12 cellular contexts compared by ENCODE assay signal in the genomic region with DNA sequence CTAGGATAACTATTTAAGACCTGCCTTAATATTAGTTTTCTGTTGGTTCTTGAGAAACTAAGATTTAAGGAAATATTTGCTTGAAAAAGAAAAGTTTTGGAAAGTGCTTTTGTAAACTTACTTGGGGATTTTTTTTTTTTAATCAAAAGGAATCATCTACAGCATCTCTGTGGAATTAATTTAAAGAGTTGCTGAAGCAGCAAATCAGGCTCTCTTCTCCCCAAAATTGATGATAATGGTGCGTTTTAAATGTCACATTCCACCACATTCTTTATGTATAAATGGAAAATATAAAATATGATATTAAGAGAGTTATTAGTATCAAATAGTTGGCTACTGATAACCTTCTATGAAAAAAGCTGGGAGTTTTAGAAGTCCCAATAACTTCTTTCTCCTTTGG. TPM values are rescaled to one million over a fixed set of nuclear protein-coding genes. Genes with fewer than 3 reads are reported as not detected.
DNase-seq lines count a peak whose midpoint lies in the region; ATAC-seq and TF ChIP-seq lines count a peak whose summit lies in the region.
"Had no signal": no experiment of that assay in that cellular context is flagged by ENCODE, and none has a peak within 500 bp of the region (broad histone marks: within the 10 kb centered on the region; RNA-seq: fewer than 3 reads in every experiment).

No MANE protein-coding gene starts in this region.

- peaks cover 86% of the 10 kb centered on the region for H3K79me2 ChIP-seq in GM23248 (ENCODE audit: insufficient read depth)

- H3K4me2 ChIP-seq in GM23248 (ENCODE audit: unreplicated experiment) (peak overlapping the region; percentile 96), skeletal muscle satellite cell (ENCODE audit: low read length) (peak overlapping the region; percentile 89)

- ATAC-seq in left lung: no peak
- no peak for ATAC-seq in GM18907 (IDR thresholded peaks at IDR 0.05; ENCODE audit: unreplicated experiment)
- no peak for ATAC-seq in sciatic nerve

- H3K4me3 ChIP-seq in GM23248 (peak overlapping the region; percentile 84), ascending aorta (peak overlapping the region; percentile 83 to 99), left lung (peak overlapping the region in 1 of 2 donors; percentile 77), skeletal muscle satellite cell (ENCODE audit: low read length) (no peak overlapping the region)

- H3K36me3 ChIP-seq in GM23248 (ENCODE audit: low read depth): no peaks in the 10 kb centered on the region
- H3K36me3 ChIP-seq in ascending aorta: no peaks in the 10 kb centered on the region
- H3K36me3 ChIP-seq in left lung: no peaks in the 10 kb centered on the region
- H3K36me3 ChIP-seq in skeletal muscle satellite cell (ENCODE audit: insufficient read depth, low read length): no peaks in the 10 kb centered on the region

- 53 to 64% methylated on average over 1 of the region's 1 CpG for WGBS in GM23248 (ENCODE audit: low coverage in 1 of 2, low lambda C conversion rate in 2 of 2, missing lambda C conversion rate in 2 of 2), 2 experiments

- peak overlapping the region; percentile 99 for H3K9ac ChIP-seq in GM23248
- H3K9ac ChIP-seq in skeletal muscle satellite cell (ENCODE audit: low read depth, low read length): peak overlapping the region; percentile 90

- H3K27me3 ChIP-seq in GM23248 (replicated peaks; ENCODE audit: insufficient read depth) (no peaks in the 10 kb centered on the region), ascending aorta (no peaks in the 10 kb centered on the region), left lung (no peaks in the 10 kb centered on the region), skeletal muscle satellite cell (ENCODE audit: control insufficient read depth, insufficient read depth, low read length) (no peaks in the 10 kb centered on the region)

- H3F3A ChIP-seq in GM23248 (ENCODE audit: insufficient read depth): peaks cover 34% of the 10 kb centered on the region

- in situ Hi-C loops in GM23248 (cut with MboI): no loop called here

- TF ChIP-seq CTCF in ascending aorta (IDR thresholded peaks at IDR 0.05): no peak
- TF ChIP-seq CTCF in left lung (IDR thresholded peaks at IDR 0.05): no peak

- H3K9me3 ChIP-seq in GM23248 (ENCODE audit: low read depth) (no peaks in the 10 kb centered on the region), ascending aorta (no peaks in the 10 kb centered on the region), left lung (no peaks in the 10 kb centered on the region), skeletal muscle satellite cell (replicated peaks; ENCODE audit: low read length) (no peaks in the 10 kb centered on the region)
- H3K9me3 ChIP-seq: Caco-2 had no signal

- H3K27ac ChIP-seq in GM23248: peak overlapping the region; percentile 97
- peak overlapping the region; percentile 96 to 99 for H3K27ac ChIP-seq in ascending aorta
- H3K27ac ChIP-seq in left lung: peak overlapping the region; percentile 99 to 100

- no peaks in the 10 kb centered on the region for H4K20me1 ChIP-seq in GM23248 (ENCODE audit: insufficient read depth)

- DNase-seq in GM23248: no peak
- DNase-seq in ascending aorta (ENCODE audit: low spot score in 2 of 2): no peak
- DNase-seq in left lung: no peak
- DNase-seq in KG1 (lab: John Stamatoyannopoulos, UW): no peak
- no peak for DNase-seq in sciatic nerve (ENCODE audit: low spot score)
- no peak for DNase-seq in stimulated activated CD4-positive, alpha-beta T cell treated with anti-CD3 and anti-CD28 coated beads, Interleukin-4, amount 100 ng/mL, for 24 hours
- DNase-seq: Caco-2, cerebellar nuclear complex, naive B cell, NCI-H1930 had no signal

- intact Hi-C loops in ascending aorta (cut with DNase I): loop anchor here (10.0 kb wide), 2 partner anchors 377 to 773 kb away; a partner anchor contains a TSS
- intact Hi-C loops in left lung (cut with DNase I): no loop called here
- intact Hi-C loops in sciatic nerve (cut with DNase I): no loop called here

- no peak overlapping the region for H2AFZ ChIP-seq in GM23248

- no peaks in the 10 kb centered on the region for H3K9me2 ChIP-seq in GM23248 (ENCODE audit: insufficient read depth)

- H3K4me1 ChIP-seq in GM23248 (ENCODE audit: insufficient read depth) (peaks cover 67% of the 10 kb centered on the region), ascending aorta (peaks cover 28 to 53% of the 10 kb centered on the region in 2 donors), left lung (peaks cover 53 to 80% of the 10 kb centered on the region in 2 donors), skeletal muscle satellite cell (ENCODE audit: control insufficient read depth, insufficient read depth, low read length) (peaks cover 64% of the 10 kb centered on the region)

RNA-seq across cellular contexts. Expression of a gene that starts 4.2 kb away (rescaled TPM):
- 12.8 and 14.7 TPM in 2 replicates for total RNA-seq in GM23248 (2014; rRNA removed; shearing (Covaris generic))
- polyA plus RNA-seq in GM23248 (2016; fragmentation: Nextera tagmentation; extraction: Ambion mirVana): 12.9 and 13.8 TPM in 2 replicates
- total RNA-seq in ascending aorta (21.5 TPM), left lung (10 to 100 TPM; 43.5 to 59.8 TPM), sciatic nerve (80.8 TPM)
- 8.3 and 9.4 TPM in 2 replicates for total RNA-seq in skeletal muscle satellite cell (2012; rRNA removed)
